21 cellular contexts compared by ENCODE assay signal in the genomic region with DNA sequence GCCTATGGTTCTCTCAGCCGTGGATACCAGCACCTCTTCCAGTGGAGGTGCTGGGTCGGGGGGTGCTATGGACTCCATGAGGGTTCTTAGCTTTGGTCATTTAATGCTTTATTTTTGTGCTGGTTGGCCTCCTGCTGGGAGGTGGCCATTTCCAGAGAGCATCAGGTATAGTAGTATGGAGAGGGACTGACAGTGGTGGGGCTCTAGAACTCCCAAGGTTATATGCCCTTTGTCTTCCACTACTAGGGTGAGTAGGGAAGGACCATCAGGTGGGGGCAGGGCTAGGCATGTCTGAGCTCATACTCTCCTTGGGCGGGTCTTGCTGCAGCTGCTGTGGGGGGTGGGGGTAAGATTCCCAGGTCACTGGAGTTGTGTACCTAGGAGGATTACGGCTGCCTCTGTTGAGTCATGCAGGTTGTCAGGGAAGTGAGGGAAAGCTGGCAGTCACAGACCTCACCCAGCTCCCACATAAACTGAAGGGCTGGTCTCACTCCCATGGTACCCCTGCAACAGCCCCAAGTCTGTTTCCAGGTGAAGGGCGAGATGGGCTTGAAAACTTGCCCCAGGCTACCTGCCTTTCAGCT.
DNase-seq lines count a peak whose midpoint lies in the region; ATAC-seq, FAIRE-seq and TF ChIP-seq lines count a peak whose summit lies in the region.
"Had no signal": no experiment of that assay in that cellular context is flagged by ENCODE, and none has a peak within 500 bp of the region (broad histone marks: within the 10 kb centered on the region; RNA-seq: fewer than 3 reads in every experiment).

No MANE protein-coding gene starts in this region.

- H3K79me1 ChIP-seq in H1 (ENCODE audit: low read depth, low read length) = no peaks in the 10 kb centered on the region

- CTCF ChIA-PET in HCT116 (lab: Charles Lee) (no interaction called here), H1 (lab: Charles Lee; ENCODE audit: partially characterized antibody) (interaction anchor here (1.1 kb wide), 1 partner anchor 15 kb away, joined by 3 read pairs; no protein-coding TSS in a partner anchor)

- H2AFZ ChIP-seq in HCT116 (ENCODE audit: low read depth, low read length, poor library complexity, severe bottlenecking) (no peak overlapping the region), Karpas-422 (ENCODE audit: low read length) (peak overlapping the region; percentile 53; the same call in 1 of the 2 replicates), H1 (ENCODE audit: low read length) (no peak overlapping the region), smooth muscle cell (ENCODE audit: low read depth) (no peak overlapping the region)
- H2AFZ ChIP-seq: GM23338 had no signal

- TF ChIP-seq EP300 in H1 (IDR thresholded peaks at IDR 0.05; ENCODE audit: borderline replicate concordance in 1 of 2, low read depth in 2 of 2, low read length in 2 of 2) = no peak

- H4K91ac ChIP-seq in H1 (replicated peaks; ENCODE audit: insufficient read length, low read length) = no peak overlapping the region

- H2BK20ac ChIP-seq in H1 (ENCODE audit: low read length) = no peak overlapping the region

- H3K4ac ChIP-seq in H1 (replicated peaks; ENCODE audit: insufficient read length, low read depth, low read length) = no peak overlapping the region

- H2BK120ac ChIP-seq in H1 (replicated peaks; ENCODE audit: low read depth, low read length) = no peak overlapping the region

- H3K4me1 ChIP-seq in HCT116 (ENCODE audit: control insufficient read depth in 1 of 2, insufficient read depth in 2 of 2, low read length in 2 of 2) (peaks cover 0 to 11% of the 10 kb centered on the region in 2 experiments; a peak in 1 of 4 replicates), Karpas-422 (ENCODE audit: low read length) (no peaks in the 10 kb centered on the region), H1 (replicated peaks in 1 of 4; ENCODE audit: control insufficient read depth in 3 of 4, insufficient read depth in 4 of 4, low read length in 3 of 4) (no peaks in the 10 kb centered on the region; a peak in 2 of 7 replicates), kidney (ENCODE audit: control insufficient read depth in 1 of 2, insufficient read depth in 1 of 2, low read depth in 1 of 2, low read length in 2 of 2) (no peaks in the 10 kb centered on the region), smooth muscle cell (ENCODE audit: low read depth) (no peaks in the 10 kb centered on the region)

- H3K9ac ChIP-seq in HCT116 (ENCODE audit: low read length) = no peak overlapping the region
- no peak overlapping the region for H3K9ac ChIP-seq in Karpas-422 (ENCODE audit: low read length)
- no peak overlapping the region for H3K9ac ChIP-seq in H1 (replicated peaks in 1 of 4; ENCODE audit: extremely low read depth in 1 of 4, low read depth in 3 of 4, low read length in 3 of 4)
- no peak overlapping the region for H3K9ac ChIP-seq in kidney (ENCODE audit: low read length in 2 of 2)
- H3K9ac ChIP-seq in smooth muscle cell (ENCODE audit: low read depth) = no peak overlapping the region

- no peak overlapping the region for H2BK15ac ChIP-seq in H1 (ENCODE audit: low read length)

- H3K14ac ChIP-seq in H1 (ENCODE audit: insufficient read length) = no peak overlapping the region

- no peak overlapping the region for H3K18ac ChIP-seq in H1 (ENCODE audit: extremely low read depth, low read length)

- 96% methylated on average over 5 of the region's 5 CpGs; no CpG with 5 or more reads in 1 of the 2 experiments for WGBS in H1 (ENCODE audit: extremely low coverage in 1 of 2, insufficient coverage in 1 of 2, insufficient read length in 1 of 2, insufficient replicate concordance in 2 of 2, low coverage in 1 of 2, low lambda C conversion rate in 2 of 2, missing lambda C conversion rate in 1 of 2), 2 experiments
- WGBS in smooth muscle cell (ENCODE audit: low lambda C conversion rate) = 93% methylated on average over 5 of the region's 5 CpGs

- H3K56ac ChIP-seq in H1 (replicated peaks; ENCODE audit: insufficient read length, low read depth, low read length) = no peak overlapping the region

- H3F3A ChIP-seq in smooth muscle cell (ENCODE audit: low read depth) = no peaks in the 10 kb centered on the region

- H3K4me2 ChIP-seq in HCT116 (ENCODE audit: low read length) (peak overlapping the region; percentile 30; the same call in 1 of the 2 replicates), Karpas-422 (ENCODE audit: low read depth, low read length, poor library complexity, severe bottlenecking) (no peak overlapping the region), H1 (ENCODE audit: insufficient read depth in 1 of 2, low read depth in 2 of 2, low read length in 2 of 2) (no peak overlapping the region), smooth muscle cell (no peak overlapping the region)
- H3K4me2 ChIP-seq: GM23338 had no signal

- no peaks in the 10 kb centered on the region for H3K9me2 ChIP-seq in HCT116 (ENCODE audit: insufficient read depth)
- H3K9me2 ChIP-seq in Karpas-422 (replicated peaks; ENCODE audit: insufficient read depth, low read length) = 0 out of 2 replicates have a peak, but pooled peaks cover 3% of the 10 kb centered on the region

- H3K27me3 ChIP-seq in HCT116 (ENCODE audit: insufficient read depth, low read length) (no peaks in the 10 kb centered on the region), Karpas-422 (ENCODE audit: low read length) (no peaks in the 10 kb centered on the region), H1 (replicated peaks in 1 of 4; ENCODE audit: control insufficient read depth in 3 of 4, extremely low read depth in 1 of 4, insufficient read depth in 3 of 4, low read length in 3 of 4) (no peaks in the 10 kb centered on the region), smooth muscle cell (ENCODE audit: low read depth) (no peaks in the 10 kb centered on the region)
- H3K27me3 ChIP-seq: SJCRH30 had no signal

- TF ChIP-seq POLR2A in HCT116 (IDR thresholded peaks at IDR 0.05; ENCODE audit: borderline replicate concordance, extremely low read depth, insufficient read depth, insufficient read length) (no peak), H1 (IDR thresholded peaks at IDR 0.05; ENCODE audit: control extremely low read depth in 1 of 2, low read depth in 2 of 2, low read length in 2 of 2) (no peak)

- DNase-seq in HCT116 (ENCODE audit: low read depth, low spot score) (no peak), Karpas-422 (no peak), H1 (ENCODE audit: low read depth in 1 of 2, low spot score in 2 of 2) (no peak), kidney (peak; percentile 15), smooth muscle cell (lab: John Stamatoyannopoulos, UW; ENCODE audit: unreplicated experiment) (no peak), NCI-H2107 treated with DMSO at 0.1 percent for 48 hours (lab: John Stamatoyannopoulos, UW; ENCODE audit: unreplicated experiment) (no peak)
- no peak for DNase-seq in stimulated activated CD4-positive, alpha-beta T cell treated with anti-CD3 and anti-CD28 coated beads, Interleukin-12 subunit alpha, Interleukin-12 subunit beta, amount 100 ng/mL, for 4 hours
- DNase-seq: CD4-positive, CD25-positive, alpha-beta regulatory T cell; HCEC 1CT; MM.1S; NCI-H1048; NCI-H1417 treated with DMSO at 0.1 percent for 48 hours; NCI-H187; NCI-H2227 treated with DMSO at 0.1 percent for 48 hours; NCI-H510A; NK-92 treated with Interleukin-12 subunit alpha and Interleukin-12 subunit beta, amount 100 ng/mL, for 24 hours had no signal

- H2BK5ac ChIP-seq in H1 (ENCODE audit: low read depth, low read length) = no peak overlapping the region

- no TSS peak for BruUV-seq in HCT116 (replicated peaks; lab: Mats Ljungman, UMichigan)

- no peak overlapping the region for H4K5ac ChIP-seq in H1 (ENCODE audit: insufficient read length, low read depth, low read length)

- H4K8ac ChIP-seq in H1 (ENCODE audit: extremely low read depth, insufficient read depth, low read length) = no peak overlapping the region

- no peaks in the 10 kb centered on the region for H4K20me1 ChIP-seq in HCT116 (ENCODE audit: insufficient read depth)
- H4K20me1 ChIP-seq in Karpas-422 (ENCODE audit: insufficient read depth, low read depth, low read length) = no peaks in the 10 kb centered on the region
- no peaks in the 10 kb centered on the region for H4K20me1 ChIP-seq in H1 (replicated peaks in 1 of 2; ENCODE audit: control insufficient read depth in 1 of 2, insufficient read depth in 2 of 2, low read length in 2 of 2)
- no peaks in the 10 kb centered on the region for H4K20me1 ChIP-seq in smooth muscle cell (ENCODE audit: low read depth)

- H3K27ac ChIP-seq in HCT116 (ENCODE audit: low read depth, low read length) (no peak overlapping the region), Karpas-422 (ENCODE audit: low read length) (no peak overlapping the region), H1 (ENCODE audit: low read depth, low read length) (no peak overlapping the region), kidney (ENCODE audit: low read depth in 2 of 2, low read length in 2 of 2) (no peak overlapping the region), smooth muscle cell (ENCODE audit: low read depth) (no peak overlapping the region)
- H3K27ac ChIP-seq: SJCRH30 had no signal

- ATAC-seq in HCT116 = peak; percentile 36; the same call in 1 of the 2 replicates
- ATAC-seq: GM23338, Panc1 had no signal

- TF ChIP-seq CTCF in HCT116 (IDR thresholded peaks at IDR 0.05 in 2 of 3, conservative IDR thresholded peaks at IDR 0.05 in 1 of 3; ENCODE audit: borderline replicate concordance in 1 of 3, insufficient read depth in 1 of 3, low read depth in 2 of 3, low read length in 2 of 3) = no peak
- no peak for TF ChIP-seq CTCF in H1 (IDR thresholded peaks at IDR 0.05; ENCODE audit: control extremely low read depth in 1 of 3, insufficient read depth in 1 of 3, low read depth in 1 of 3, low read length in 3 of 3)
- TF ChIP-seq CTCF in kidney (IDR thresholded peaks at IDR 0.05; ENCODE audit: borderline replicate concordance, extremely low read depth, insufficient read depth) = no peak
- TF ChIP-seq CTCF in smooth muscle cell (IDR thresholded peaks at IDR 0.05; ENCODE audit: borderline replicate concordance, insufficient read depth, poor library complexity, severe bottlenecking) = no peak

- RAD21 ChIA-PET in HCT116 (lab: Charles Lee; ENCODE audit: low non-redundant PET in 1 of 2, low total read pairs in 2 of 2, uncharacterized antibody in 2 of 2, unreplicated experiment in 2 of 2) = no interaction called here

- intact Hi-C loops in HCT116 (cut with micrococcal nuclease) = no loop called here
- intact Hi-C loops in kidney (cut with DNase I) = no loop called here

- H3K79me2 ChIP-seq in HCT116 (ENCODE audit: insufficient read depth, low read length) (no peaks in the 10 kb centered on the region), Karpas-422 (ENCODE audit: low read length) (no peaks in the 10 kb centered on the region), H1 (ENCODE audit: control insufficient read depth in 1 of 2, insufficient read depth in 2 of 2, low read length in 2 of 2) (no peaks in the 10 kb centered on the region), smooth muscle cell (ENCODE audit: low read depth) (no peaks in the 10 kb centered on the region)

- 0 out of 2 replicates have a peak overlapping the region, but pooled peaks have one; percentile 17 for H2BK12ac ChIP-seq in H1 (ENCODE audit: low read depth, low read length)

- no peak overlapping the region for H3K23ac ChIP-seq in H1 (ENCODE audit: insufficient read length)

- H3K4me3 ChIP-seq in HCT116 (replicated peaks in 1 of 2; ENCODE audit: low read depth in 1 of 2, low read length in 2 of 2) (no peak overlapping the region), Karpas-422 (ENCODE audit: low read length) (no peak overlapping the region), H1 (ENCODE audit: extremely low read depth in 1 of 4, insufficient read depth in 2 of 4, low read depth in 3 of 4, low read length in 4 of 4) (no peak overlapping the region), kidney (ENCODE audit: low read length in 2 of 2) (no peak overlapping the region), smooth muscle cell (no peak overlapping the region)
- H3K4me3 ChIP-seq: GM23338, SJCRH30 had no signal

- H3K23me2 ChIP-seq in H1 (ENCODE audit: low read depth, low read length) = no peaks in the 10 kb centered on the region

- H3K9me3 ChIP-seq in HCT116 (ENCODE audit: control insufficient read depth in 1 of 2, insufficient read depth in 1 of 2, low read depth in 1 of 2, low read length in 2 of 2) = no peaks in the 10 kb centered on the region
- H3K9me3 ChIP-seq in Karpas-422 (ENCODE audit: low read length) = no peaks in the 10 kb centered on the region
- H3K9me3 ChIP-seq in H1 (ENCODE audit: insufficient read depth in 2 of 2, low read depth in 1 of 2, low read length in 1 of 2) = no peaks in the 10 kb centered on the region
- H3K9me3 ChIP-seq in kidney (ENCODE audit: control insufficient read depth in 1 of 2, low read length in 2 of 2) = no peaks in the 10 kb centered on the region
- H3K9me3 ChIP-seq in smooth muscle cell (replicated peaks; ENCODE audit: low read depth) = no peaks in the 10 kb centered on the region
- H3K9me3 ChIP-seq: SJCRH30 had no signal

- H3K36me3 ChIP-seq in HCT116 (ENCODE audit: control insufficient read depth in 1 of 2, insufficient read depth in 2 of 2, low read length in 2 of 2) = no peaks in the 10 kb centered on the region
- H3K36me3 ChIP-seq in Karpas-422 (ENCODE audit: insufficient read depth, low read length) = no peaks in the 10 kb centered on the region; the same call in 1 of the 2 replicates
- H3K36me3 ChIP-seq in H1 (ENCODE audit: control insufficient read depth in 2 of 4, insufficient read depth in 4 of 4, low read length in 3 of 4) = no peaks in the 10 kb centered on the region
- no peaks in the 10 kb centered on the region for H3K36me3 ChIP-seq in kidney (ENCODE audit: control insufficient read depth in 1 of 2, insufficient read depth in 2 of 2, low read length in 2 of 2)
- H3K36me3 ChIP-seq in smooth muscle cell (ENCODE audit: low read depth) = no peaks in the 10 kb centered on the region
- H3K36me3 ChIP-seq: SJCRH30 had no signal

- no peak for TF ChIP-seq RAD21 in HCT116 (IDR thresholded peaks at IDR 0.05; ENCODE audit: low read depth)
- TF ChIP-seq RAD21 in H1 (IDR thresholded peaks at IDR 0.05 in 1 of 2, conservative IDR thresholded peaks at IDR 0.05 in 1 of 2; ENCODE audit: low read depth in 2 of 2, low read length in 2 of 2) = no peak

- FAIRE-seq in H1 (lab: Jason Lieb, UNC) (no peak), kidney (lab: Jason Lieb, UNC) (no peak)
- FAIRE-seq: G401.6, GM12892 had no signal

- no peak overlapping the region for H2AK5ac ChIP-seq in H1 (ENCODE audit: low read depth, low read length)

- POLR2A ChIA-PET in HCT116 (lab: Charles Lee) = no interaction called here
- POLR2A ChIA-PET in H1 (lab: Charles Lee; ENCODE audit: partially characterized antibody) = no interaction called here
